In genomic region chr4:46442963-46443362, GRCh38 we compare ENCODE assay signal across 20 cellular contexts. TPM values are rescaled to one million over a fixed set of nuclear protein-coding genes. Genes with fewer than 3 reads are reported as not detected.
"Had no signal": no experiment of that assay in that cellular context is flagged by ENCODE, and none has a peak within 500 bp of the region (broad histone marks: within the 10 kb centered on the region; RNA-seq: fewer than 3 reads in every experiment).

No MANE protein-coding gene starts in this region.

- H3K27ac ChIP-seq: ascending aorta, hepatocyte, tibial artery, uterus had no signal

- H3K36me3 ChIP-seq: ascending aorta, tibial artery, uterus had no signal

- H3K9me3 ChIP-seq: ascending aorta, tibial artery, uterus had no signal

- DNase-seq: activated CD4-positive, alpha-beta T cell treated with anti-CD3 and anti-CD28 coated beads, Interleukin-2, amount 10 ng/mL, durations not matched to agents 7 days and 5 days; activated CD8-positive, alpha-beta memory T cell treated with anti-CD3 and anti-CD28 coated beads for 24 hours; activated naive CD4-positive, alpha-beta T cell treated with anti-CD3 and anti-CD28 coated beads for 36 hours; activated naive CD8-positive, alpha-beta T cell treated with anti-CD3 and anti-CD28 coated beads, Interleukin-2, amount 50 U/mL, for 24 hours; central memory CD4-positive, alpha-beta T cell; cortex of kidney; effector CD4-positive, alpha-beta T cell; kidney glomerular epithelial cell; left ventricle myocardium superior; retina; stimulated activated CD4-positive, alpha-beta T cell treated with anti-CD3 and anti-CD28 coated beads, Interleukin-2, amount 100 ng/mL, for 48 hours; T-helper 2 cell; tibial artery; uterus had no signal

- H3K27me3 ChIP-seq: ascending aorta, hepatocyte, tibial artery, uterus had no signal

- FAIRE-seq: endothelial cell of umbilical vein had no signal

- H3K4me1 ChIP-seq: ascending aorta, tibial artery, uterus had no signal

- H2AFZ ChIP-seq: hepatocyte had no signal

- H3K4me2 ChIP-seq: hepatocyte had no signal

- H3K4me3 ChIP-seq: ascending aorta, hepatocyte, tibial artery, uterus had no signal

- ATAC-seq: activated naive CD8-positive, alpha-beta T cell treated with anti-CD3 and anti-CD28 coated beads, Interleukin-2, amount 50 U/mL, for 24 hours; left ventricle myocardium superior; natural killer cell treated with Interleukin-12 subunit alpha and Interleukin-12 subunit beta and Interleukin-15 and Interleukin-18, amount 100 ng/mL, for 72 hours; stimulated activated memory B cell treated with anti-CD40 and anti-IgM and Interleukin-4, amounts not matched to agents 10 μg/mL and 1 μg/mL and 100 μg/mL, for 72 hours had no signal

RNA-seq across cellular contexts. Expression of gene GABRA2, which starts 53.0 kb away (rescaled TPM):
- polyA plus RNA-seq: endothelial cell of umbilical vein, fibroblast of lung had no signal
